1 cellular context compared by ENCODE assay signal in the genomic region with DNA sequence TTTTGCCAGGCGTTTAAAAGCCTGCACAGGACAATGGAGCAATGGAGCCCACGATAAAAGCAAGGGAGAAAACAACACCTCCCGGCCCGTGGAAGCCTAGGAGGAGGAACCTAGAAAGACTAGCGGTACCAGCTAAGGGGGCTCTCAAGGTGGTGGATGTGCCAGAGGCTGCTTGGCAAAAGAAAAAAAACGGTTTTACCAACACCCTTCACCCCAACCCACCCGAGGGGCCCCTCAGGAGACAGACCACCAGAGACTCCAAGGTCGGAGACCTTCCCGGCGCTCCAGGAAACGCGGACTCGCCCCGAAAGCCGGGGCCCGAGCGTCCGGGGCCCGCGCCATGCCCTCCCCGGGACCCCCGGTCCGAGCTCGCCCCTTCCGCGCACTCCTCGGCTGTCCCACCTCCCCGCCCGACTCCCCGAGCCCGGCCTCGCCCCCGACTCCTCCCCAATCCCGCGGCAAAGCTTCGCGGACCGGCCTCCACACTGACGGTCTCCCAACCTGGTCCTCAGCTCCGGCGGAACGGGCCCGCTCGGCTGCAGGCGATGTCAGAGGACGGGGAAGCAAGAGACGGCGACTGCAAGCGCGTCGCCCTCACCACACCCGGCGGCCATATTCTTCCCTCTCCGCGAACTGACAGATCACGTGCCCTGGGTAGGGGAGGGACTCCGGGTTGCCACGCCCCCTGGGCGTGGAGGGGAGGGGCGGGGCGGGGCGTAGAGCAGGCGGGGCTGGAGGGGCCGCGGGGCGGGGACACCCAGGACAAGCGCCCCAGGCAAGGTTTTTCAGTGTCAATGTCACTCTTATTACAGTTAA.
A peak's percentile ranks its signal among the peaks of the same experiment; 100 is the strongest.
TF ChIP-seq lines count a peak whose summit lies in the region.

Gene KIDINS220, minus strand, starts transcription at position 635 of the 816 bp plus-strand sequence. CDS start 10,520 bp downstream, outside the sequence.

TF ChIP-seq in K562, 482 proteins besides CTCF, POLR2A, EP300 and RAD21 (continued from another document and continues in another):
- TF ChIP-seq HDAC2 (IDR thresholded peaks at IDR 0.05) = peak; percentile 37; the same call in 1 of the 2 replicates
- TF ChIP-seq FOXM1 (IDR thresholded peaks at IDR 0.05; ENCODE audit: low read depth) = no peak
- TF ChIP-seq FOXM1 (CRISPR knock-in tag; IDR thresholded peaks at IDR 0.05; ENCODE audit: low read depth) = no peak
- no peak for TF ChIP-seq ZNF75A (CRISPR knock-in tag; IDR thresholded peaks at IDR 0.05)
- TF ChIP-seq STAG1 (CRISPR knock-in tag; IDR thresholded peaks at IDR 0.05; ENCODE audit: borderline replicate concordance) = no peak
- TF ChIP-seq ARID2 (IDR thresholded peaks at IDR 0.05) = no peak
- TF ChIP-seq ESRRB (CRISPR knock-in tag; IDR thresholded peaks at IDR 0.05; ENCODE audit: borderline replicate concordance) = no peak
- no peak for TF ChIP-seq NBN (IDR thresholded peaks at IDR 0.05; ENCODE audit: low read depth)
- no peak for TF ChIP-seq CBX5 (IDR thresholded peaks at IDR 0.05; ENCODE audit: borderline replicate concordance, low read depth)
- TF ChIP-seq NCOA1 (IDR thresholded peaks at IDR 0.05; ENCODE audit: low read depth) = no peak
- no peak for TF ChIP-seq RBM17 (IDR thresholded peaks at IDR 0.05; ENCODE audit: borderline replicate concordance, low read depth, low read length)
- no peak for TF ChIP-seq CCAR2 (IDR thresholded peaks at IDR 0.05; ENCODE audit: low read depth, low read length)
- TF ChIP-seq GATA2 (CRISPR knock-in tag; IDR thresholded peaks at IDR 0.05) = no peak
- peak; percentile 74 to 96 (median 91) for TF ChIP-seq YY1 (IDR thresholded peaks at IDR 0.05; ENCODE audit: borderline replicate concordance in 1 of 3, control insufficient read depth in 1 of 3, extremely low read depth in 1 of 3, insufficient read depth in 3 of 3, insufficient read length in 1 of 3, insufficient replicate concordance in 2 of 3, low read depth in 1 of 3, low read length in 2 of 3)
- TF ChIP-seq MAFK (IDR thresholded peaks at IDR 0.05; ENCODE audit: low read length) = no peak
- TF ChIP-seq, protein P1, sequence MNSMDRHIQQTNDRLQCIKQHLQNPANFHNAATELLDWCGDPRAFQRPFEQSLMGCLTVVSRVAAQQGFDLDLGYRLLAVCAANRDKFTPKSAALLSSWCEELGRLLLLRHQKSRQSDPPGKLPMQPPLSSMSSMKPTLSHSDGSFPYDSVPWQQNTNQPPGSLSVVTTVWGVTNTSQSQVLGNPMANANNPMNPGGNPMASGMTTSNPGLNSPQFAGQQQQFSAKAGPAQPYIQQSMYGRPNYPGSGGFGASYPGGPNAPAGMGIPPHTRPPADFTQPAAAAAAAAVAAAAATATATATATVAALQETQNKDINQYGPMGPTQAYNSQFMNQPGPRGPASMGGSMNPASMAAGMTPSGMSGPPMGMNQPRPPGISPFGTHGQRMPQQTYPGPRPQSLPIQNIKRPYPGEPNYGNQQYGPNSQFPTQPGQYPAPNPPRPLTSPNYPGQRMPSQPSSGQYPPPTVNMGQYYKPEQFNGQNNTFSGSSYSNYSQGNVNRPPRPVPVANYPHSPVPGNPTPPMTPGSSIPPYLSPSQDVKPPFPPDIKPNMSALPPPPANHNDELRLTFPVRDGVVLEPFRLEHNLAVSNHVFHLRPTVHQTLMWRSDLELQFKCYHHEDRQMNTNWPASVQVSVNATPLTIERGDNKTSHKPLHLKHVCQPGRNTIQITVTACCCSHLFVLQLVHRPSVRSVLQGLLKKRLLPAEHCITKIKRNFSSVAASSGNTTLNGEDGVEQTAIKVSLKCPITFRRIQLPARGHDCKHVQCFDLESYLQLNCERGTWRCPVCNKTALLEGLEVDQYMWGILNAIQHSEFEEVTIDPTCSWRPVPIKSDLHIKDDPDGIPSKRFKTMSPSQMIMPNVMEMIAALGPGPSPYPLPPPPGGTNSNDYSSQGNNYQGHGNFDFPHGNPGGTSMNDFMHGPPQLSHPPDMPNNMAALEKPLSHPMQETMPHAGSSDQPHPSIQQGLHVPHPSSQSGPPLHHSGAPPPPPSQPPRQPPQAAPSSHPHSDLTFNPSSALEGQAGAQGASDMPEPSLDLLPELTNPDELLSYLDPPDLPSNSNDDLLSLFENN (IDR thresholded peaks at IDR 0.05; ENCODE audit: low read depth in 2 of 2, low read length in 2 of 2) = 0 out of 4 replicates have a peak, but pooled peaks of 1 of the 2 experiments have one; percentile 26
- no peak for TF ChIP-seq TAF15 (IDR thresholded peaks at IDR 0.05; ENCODE audit: low read depth, low read length)
- no peak for TF ChIP-seq ZNF3 (CRISPR knock-in tag; IDR thresholded peaks at IDR 0.05)
- no peak for TF ChIP-seq NR3C1 (CRISPR knock-in tag; IDR thresholded peaks at IDR 0.05)
- TF ChIP-seq ZSCAN32 (CRISPR knock-in tag; IDR thresholded peaks at IDR 0.05) = no peak
- TF ChIP-seq ZNF217 (CRISPR knock-in tag; IDR thresholded peaks at IDR 0.05) = no peak
- TF ChIP-seq ZSCAN29 (IDR thresholded peaks at IDR 0.05) = no peak
- no peak for TF ChIP-seq ASH1L (IDR thresholded peaks at IDR 0.05; ENCODE audit: borderline replicate concordance, low read depth, partially characterized antibody)
- TF ChIP-seq ZBTB43 (CRISPR knock-in tag; IDR thresholded peaks at IDR 0.05) = no peak
- TF ChIP-seq ETS1 (conservative IDR thresholded peaks at IDR 0.05; ENCODE audit: control insufficient read depth, low read depth, low read length) = peak; percentile 75; the same call in 1 of the 2 replicates
- peak; percentile 21 for TF ChIP-seq CCNT2 (IDR thresholded peaks at IDR 0.05; ENCODE audit: borderline replicate concordance, extremely low read depth, insufficient read length, low read depth, low read length)
- TF ChIP-seq ARNT (IDR thresholded peaks at IDR 0.05) = no peak
- TF ChIP-seq CBFB (CRISPR knock-in tag; IDR thresholded peaks at IDR 0.05) = no peak
- no peak for TF ChIP-seq DLX4 (CRISPR knock-in tag; IDR thresholded peaks at IDR 0.05)
- TF ChIP-seq DDX20 (tag; IDR thresholded peaks at IDR 0.05; ENCODE audit: low read depth) = no peak
- TF ChIP-seq, protein P2, sequence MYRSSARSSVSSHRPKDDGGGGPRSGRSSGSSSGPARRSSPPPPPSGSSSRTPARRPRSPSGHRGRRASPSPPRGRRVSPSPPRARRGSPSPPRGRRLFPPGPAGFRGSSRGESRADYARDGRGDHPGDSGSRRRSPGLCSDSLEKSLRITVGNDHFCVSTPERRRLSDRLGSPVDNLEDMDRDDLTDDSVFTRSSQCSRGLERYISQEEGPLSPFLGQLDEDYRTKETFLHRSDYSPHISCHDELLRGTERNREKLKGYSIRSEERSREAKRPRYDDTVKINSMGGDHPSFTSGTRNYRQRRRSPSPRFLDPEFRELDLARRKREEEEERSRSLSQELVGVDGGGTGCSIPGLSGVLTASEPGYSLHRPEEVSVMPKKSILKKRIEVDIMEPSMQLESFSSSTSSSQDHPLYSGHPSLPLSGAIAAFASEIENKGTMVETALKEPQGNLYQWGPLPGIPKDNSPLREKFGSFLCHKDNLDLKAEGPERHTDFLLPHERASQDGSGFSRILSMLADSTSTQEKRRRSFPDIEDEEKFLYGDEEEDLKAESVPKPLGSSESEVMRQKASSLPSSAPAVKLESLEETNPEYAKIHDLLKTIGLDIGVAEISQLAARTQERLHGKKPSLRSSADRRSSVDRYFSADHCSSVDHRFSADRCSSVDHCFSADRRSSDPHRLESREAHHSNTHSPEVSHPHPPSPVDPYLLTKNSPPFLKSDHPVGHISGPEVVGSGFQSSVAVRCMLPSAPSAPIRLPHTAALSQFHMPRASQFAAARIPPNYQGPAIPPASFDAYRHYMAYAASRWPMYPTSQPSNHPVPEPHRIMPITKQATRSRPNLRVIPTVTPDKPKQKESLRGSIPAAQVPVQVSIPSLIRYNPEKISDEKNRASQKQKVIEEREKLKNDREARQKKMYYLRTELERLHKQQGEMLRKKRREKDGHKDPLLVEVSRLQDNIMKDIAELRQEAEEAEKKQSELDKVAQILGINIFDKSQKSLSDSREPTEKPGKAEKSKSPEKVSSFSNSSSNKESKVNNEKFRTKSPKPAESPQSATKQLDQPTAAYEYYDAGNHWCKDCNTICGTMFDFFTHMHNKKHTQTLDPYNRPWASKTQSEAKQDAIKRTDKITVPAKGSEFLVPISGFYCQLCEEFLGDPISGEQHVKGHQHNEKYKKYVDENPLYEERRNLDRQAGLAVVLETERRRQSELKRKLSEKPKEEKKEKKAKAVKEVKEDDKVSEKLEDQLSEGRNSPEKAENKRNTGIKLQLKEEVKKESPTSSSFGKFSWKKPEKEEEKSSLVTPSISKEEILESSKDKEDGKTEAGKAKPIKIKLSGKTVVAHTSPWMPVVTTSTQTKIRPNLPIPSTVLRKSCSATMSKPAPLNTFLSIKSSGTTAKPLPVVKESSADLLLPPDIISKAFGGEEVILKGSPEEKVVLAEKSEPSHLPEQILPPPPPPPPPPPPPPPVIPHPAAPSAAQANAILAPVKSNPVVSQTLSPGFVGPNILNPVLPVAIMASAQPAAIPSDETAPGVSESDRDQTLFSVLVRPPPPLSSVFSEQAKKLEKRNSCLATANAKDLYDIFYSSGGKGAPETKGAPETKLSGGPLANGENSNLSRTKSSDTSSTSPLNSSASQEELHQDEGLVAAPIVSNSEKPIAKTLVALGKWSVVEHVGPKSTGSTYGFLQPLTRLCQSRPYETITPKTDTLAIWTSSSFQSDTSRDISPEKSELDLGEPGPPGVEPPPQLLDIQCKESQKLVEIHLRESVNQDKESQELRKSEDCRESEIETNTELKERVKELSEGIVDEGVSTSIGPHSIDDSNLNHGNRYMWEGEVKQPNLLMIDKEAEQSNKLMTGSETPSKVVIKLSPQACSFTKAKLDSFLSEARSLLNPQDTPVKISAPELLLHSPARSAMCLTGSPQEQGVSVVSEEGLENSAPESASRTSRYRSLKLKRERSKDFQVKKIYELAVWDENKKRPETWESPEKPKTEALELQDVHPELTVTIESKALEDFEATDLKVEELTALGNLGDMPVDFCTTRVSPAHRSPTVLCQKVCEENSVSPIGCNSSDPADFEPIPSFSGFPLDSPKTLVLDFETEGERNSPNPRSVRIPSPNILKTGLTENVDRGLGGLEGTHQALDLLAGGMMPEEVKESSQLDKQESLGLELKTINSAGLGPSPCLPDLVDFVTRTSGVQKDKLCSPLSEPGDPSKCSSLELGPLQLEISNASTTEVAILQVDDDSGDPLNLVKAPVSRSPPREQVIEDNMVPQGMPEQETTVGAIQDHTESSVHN (IDR thresholded peaks at IDR 0.05; ENCODE audit: borderline replicate concordance in 1 of 2, low read depth in 1 of 2) = no peak
- TF ChIP-seq, protein P3, sequence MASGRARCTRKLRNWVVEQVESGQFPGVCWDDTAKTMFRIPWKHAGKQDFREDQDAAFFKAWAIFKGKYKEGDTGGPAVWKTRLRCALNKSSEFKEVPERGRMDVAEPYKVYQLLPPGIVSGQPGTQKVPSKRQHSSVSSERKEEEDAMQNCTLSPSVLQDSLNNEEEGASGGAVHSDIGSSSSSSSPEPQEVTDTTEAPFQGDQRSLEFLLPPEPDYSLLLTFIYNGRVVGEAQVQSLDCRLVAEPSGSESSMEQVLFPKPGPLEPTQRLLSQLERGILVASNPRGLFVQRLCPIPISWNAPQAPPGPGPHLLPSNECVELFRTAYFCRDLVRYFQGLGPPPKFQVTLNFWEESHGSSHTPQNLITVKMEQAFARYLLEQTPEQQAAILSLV (tag; IDR thresholded peaks at IDR 0.05) = no peak
- TF ChIP-seq PHF21A (IDR thresholded peaks at IDR 0.05; ENCODE audit: borderline replicate concordance, low read depth) = no peak
- TF ChIP-seq ZNF184 (CRISPR knock-in tag; IDR thresholded peaks at IDR 0.05) = no peak
- no peak for TF ChIP-seq MAFG (tag; conservative IDR thresholded peaks at IDR 0.05)
- TF ChIP-seq, protein P4, sequence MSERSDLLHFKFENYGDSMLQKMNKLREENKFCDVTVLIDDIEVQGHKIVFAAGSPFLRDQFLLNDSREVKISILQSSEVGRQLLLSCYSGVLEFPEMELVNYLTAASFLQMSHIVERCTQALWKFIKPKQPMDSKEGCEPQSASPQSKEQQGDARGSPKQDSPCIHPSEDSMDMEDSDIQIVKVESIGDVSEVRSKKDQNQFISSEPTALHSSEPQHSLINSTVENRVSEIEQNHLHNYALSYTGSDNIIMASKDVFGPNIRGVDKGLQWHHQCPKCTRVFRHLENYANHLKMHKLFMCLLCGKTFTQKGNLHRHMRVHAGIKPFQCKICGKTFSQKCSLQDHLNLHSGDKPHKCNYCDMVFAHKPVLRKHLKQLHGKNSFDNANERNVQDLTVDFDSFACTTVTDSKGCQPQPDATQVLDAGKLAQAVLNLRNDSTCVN (CRISPR knock-in tag; IDR thresholded peaks at IDR 0.05) = no peak
- TF ChIP-seq HCFC1 (IDR thresholded peaks at IDR 0.05; ENCODE audit: low read depth, low read length) = peak; percentile 42; the same call in 1 of the 2 replicates
- no peak for TF ChIP-seq TRIM28 (IDR thresholded peaks at IDR 0.05)
- no peak for TF ChIP-seq NFE2L1 (tag; IDR thresholded peaks at IDR 0.05; ENCODE audit: borderline replicate concordance, low read depth)
- TF ChIP-seq SMAD2 (IDR thresholded peaks at IDR 0.05; ENCODE audit: low read depth, low read length) = no peak
- no peak for TF ChIP-seq ZNF408 (CRISPR knock-in tag; IDR thresholded peaks at IDR 0.05; ENCODE audit: low read depth)
